8 cellular contexts compared by ENCODE assay signal in the genomic region with DNA sequence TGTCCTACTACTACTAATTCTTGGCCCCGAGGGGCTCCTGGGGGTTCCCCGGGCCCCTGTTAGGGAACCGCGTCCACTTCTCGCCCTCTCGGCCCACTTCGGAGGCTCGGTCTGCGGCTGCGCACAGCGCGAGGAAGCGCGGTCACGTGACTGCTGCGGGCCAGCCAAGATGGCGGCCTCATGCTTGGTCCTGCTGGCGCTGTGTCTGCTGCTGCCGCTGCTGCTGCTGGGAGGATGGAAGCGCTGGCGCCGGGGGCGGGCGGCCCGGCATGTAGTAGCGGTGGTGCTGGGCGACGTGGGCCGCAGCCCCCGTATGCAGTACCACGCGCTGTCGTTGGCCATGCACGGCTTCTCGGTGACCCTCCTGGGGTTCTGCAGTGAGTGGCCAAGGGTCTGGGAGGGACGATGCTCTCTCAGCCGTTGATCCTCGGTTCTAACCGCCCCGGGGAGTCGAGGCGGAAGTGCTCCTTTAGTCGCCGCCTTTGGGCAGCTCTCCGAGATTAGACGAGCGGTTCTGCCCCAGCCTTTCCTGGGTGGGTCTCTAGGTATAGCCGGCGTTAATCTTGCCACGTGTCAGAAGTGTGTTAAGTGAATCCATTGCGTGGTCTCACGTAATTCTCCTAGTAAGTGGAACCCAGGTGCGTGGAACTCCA. TPM values are rescaled to one million over a fixed set of nuclear protein-coding genes. Genes with fewer than 3 reads are reported as not detected.
A peak's percentile ranks its signal among the peaks of the same experiment; 100 is the strongest.
DNase-seq lines count a peak whose midpoint lies in the region; ATAC-seq and TF ChIP-seq lines count a peak whose summit lies in the region.

A gene with protein sequence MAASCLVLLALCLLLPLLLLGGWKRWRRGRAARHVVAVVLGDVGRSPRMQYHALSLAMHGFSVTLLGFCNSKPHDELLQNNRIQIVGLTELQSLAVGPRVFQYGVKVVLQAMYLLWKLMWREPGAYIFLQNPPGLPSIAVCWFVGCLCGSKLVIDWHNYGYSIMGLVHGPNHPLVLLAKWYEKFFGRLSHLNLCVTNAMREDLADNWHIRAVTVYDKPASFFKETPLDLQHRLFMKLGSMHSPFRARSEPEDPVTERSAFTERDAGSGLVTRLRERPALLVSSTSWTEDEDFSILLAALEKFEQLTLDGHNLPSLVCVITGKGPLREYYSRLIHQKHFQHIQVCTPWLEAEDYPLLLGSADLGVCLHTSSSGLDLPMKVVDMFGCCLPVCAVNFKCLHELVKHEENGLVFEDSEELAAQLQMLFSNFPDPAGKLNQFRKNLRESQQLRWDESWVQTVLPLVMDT (plus strand): TSS at position 163 of the 653 bp plus-strand sequence. CDS start 7 bp downstream, at position 170.

- H3K27ac Mint-ChIP-seq in GM23338, result peak within 1 kb of the TSS; percentile 95
- peak within 1 kb of the TSS; percentile 33 for H3K27ac Mint-ChIP-seq in neural progenitor cell

- H3K36me3 ChIP-seq in GM23338 (ENCODE audit: insufficient read depth) (no peaks in the 10 kb centered on the region; the same call in 1 of the 2 replicates), neural progenitor cell (no peaks in the 10 kb centered on the region)

- no peaks in the 10 kb centered on the region; the same call in 1 of the 2 replicates for H3F3A ChIP-seq in GM23338 (replicated peaks; ENCODE audit: low read depth)
- no peaks in the 10 kb centered on the region for H3F3A ChIP-seq in neural progenitor cell (ENCODE audit: low read depth)

- H3K27me3 ChIP-seq in GM23338 (ENCODE audit: insufficient read depth) (no peaks in the 10 kb centered on the region), neural progenitor cell (no peaks in the 10 kb centered on the region)

- peaks cover 35% of the 10 kb centered on the region for H3K79me2 ChIP-seq in GM23338 (replicated peaks; ENCODE audit: insufficient read depth)
- peaks cover 25% of the 10 kb centered on the region for H3K79me2 ChIP-seq in neural progenitor cell (ENCODE audit: low read depth)

- H3K4me1 ChIP-seq in GM23338 (ENCODE audit: insufficient read depth) (peaks cover 7% of the 10 kb centered on the region), neural progenitor cell (no peaks in the 10 kb centered on the region)

- H2AFZ ChIP-seq in GM23338 (peak within 1 kb of the TSS; percentile 97), neural progenitor cell (replicated peaks) (peak within 1 kb of the TSS; percentile 97)

- 0 out of 3 replicates have a peak, but pooled peaks cover 3% of the 10 kb centered on the region for H3K9me3 Mint-ChIP-seq in GM23338
- no peaks in the 10 kb centered on the region for H3K9me3 Mint-ChIP-seq in neural progenitor cell

- DNase-seq in EL (peak; percentile 83), GM23338 (ENCODE audit: low spot score) (peak; percentile 94), Kasumi-1 (lab: John Stamatoyannopoulos, UW) (peak; percentile 24 to 33), SHP77 (lab: John Stamatoyannopoulos, UW) (peak; percentile 48 to 84), activated gamma-delta T cell (lab: John Stamatoyannopoulos, UW) (peak; percentile 82), foreskin fibroblast (peak; percentile 78 to 95), neural progenitor cell (ENCODE audit: low spot score) (peak; percentile 93), stromal cell of bone marrow (ENCODE audit: low read depth) (peak; percentile 62)

- TF ChIP-seq CTCF in GM23338 (conservative IDR thresholded peaks at IDR 0.05; ENCODE audit: low read depth in 2 of 2) (no peak), foreskin fibroblast (IDR thresholded peaks at IDR 0.05; ENCODE audit: low read depth, low read length) (no peak), neural progenitor cell (IDR thresholded peaks at IDR 0.05) (no peak)

- H3K4me3 ChIP-seq in GM23338, result peak within 1 kb of the TSS; percentile 94
- peak within 1 kb of the TSS; percentile 75 to 85 for H3K4me3 ChIP-seq in foreskin fibroblast (ENCODE audit: low read depth in 1 of 2, low read length in 2 of 2)
- H3K4me3 ChIP-seq in neural progenitor cell, result peak within 1 kb of the TSS; percentile 83

- H3K9me3 ChIP-seq in neural progenitor cell (ENCODE audit: low read depth), result no peaks in the 10 kb centered on the region

- H4K20me1 ChIP-seq in GM23338 (replicated peaks; ENCODE audit: insufficient read depth), result no peaks in the 10 kb centered on the region; the same call in 1 of the 2 replicates
- H4K20me1 ChIP-seq in neural progenitor cell (ENCODE audit: low read depth), result no peaks in the 10 kb centered on the region

- ATAC-seq in GM23338, result peak; percentile 89

- H3K9ac ChIP-seq in neural progenitor cell, result peak within 1 kb of the TSS; percentile 66

- H3K4me1 Mint-ChIP-seq in GM23338 (peaks cover 18% of the 10 kb centered on the region), neural progenitor cell (peaks cover 11% of the 10 kb centered on the region)

- H3K4me2 ChIP-seq in GM23338 (peak within 1 kb of the TSS; percentile 97), neural progenitor cell (peak within 1 kb of the TSS; percentile 95)

- H3K4me3 Mint-ChIP-seq in GM23338 (peak within 1 kb of the TSS; percentile 96), neural progenitor cell (peak within 1 kb of the TSS; percentile 94)

- H3K27ac ChIP-seq in GM23338 (ENCODE audit: low read depth), result peak within 1 kb of the TSS; percentile 84
- H3K27ac ChIP-seq in neural progenitor cell, result no peak within 1 kb of the TSS

- H3K27me3 Mint-ChIP-seq in GM23338 (ENCODE audit: insufficient read depth, low read depth, poor library complexity), result peaks cover 16% of the 10 kb centered on the region
- H3K27me3 Mint-ChIP-seq in neural progenitor cell (ENCODE audit: insufficient read depth, low read depth), result peaks cover 2% of the 10 kb centered on the region

- H3K36me3 Mint-ChIP-seq in GM23338 (ENCODE audit: low read depth), result peaks cover 24% of the 10 kb centered on the region
- peaks cover 3% of the 10 kb centered on the region for H3K36me3 Mint-ChIP-seq in neural progenitor cell

- H3K9me2 ChIP-seq in GM23338 (ENCODE audit: insufficient read depth), result no peaks in the 10 kb centered on the region

TF ChIP-seq in GM23338, 12 proteins besides CTCF, POLR2A, EP300 and RAD21 (continues in another document):
- TF ChIP-seq EZH2 (IDR thresholded peaks at IDR 0.05; ENCODE audit: low read depth, unreplicated experiment) (no peak), JUNB (IDR thresholded peaks at IDR 0.05; ENCODE audit: unreplicated experiment) (no peak), EZH2phosphoT487 (IDR thresholded peaks at IDR 0.05; ENCODE audit: unreplicated experiment) (no peak)
- TF ChIP-seq, protein P1, sequence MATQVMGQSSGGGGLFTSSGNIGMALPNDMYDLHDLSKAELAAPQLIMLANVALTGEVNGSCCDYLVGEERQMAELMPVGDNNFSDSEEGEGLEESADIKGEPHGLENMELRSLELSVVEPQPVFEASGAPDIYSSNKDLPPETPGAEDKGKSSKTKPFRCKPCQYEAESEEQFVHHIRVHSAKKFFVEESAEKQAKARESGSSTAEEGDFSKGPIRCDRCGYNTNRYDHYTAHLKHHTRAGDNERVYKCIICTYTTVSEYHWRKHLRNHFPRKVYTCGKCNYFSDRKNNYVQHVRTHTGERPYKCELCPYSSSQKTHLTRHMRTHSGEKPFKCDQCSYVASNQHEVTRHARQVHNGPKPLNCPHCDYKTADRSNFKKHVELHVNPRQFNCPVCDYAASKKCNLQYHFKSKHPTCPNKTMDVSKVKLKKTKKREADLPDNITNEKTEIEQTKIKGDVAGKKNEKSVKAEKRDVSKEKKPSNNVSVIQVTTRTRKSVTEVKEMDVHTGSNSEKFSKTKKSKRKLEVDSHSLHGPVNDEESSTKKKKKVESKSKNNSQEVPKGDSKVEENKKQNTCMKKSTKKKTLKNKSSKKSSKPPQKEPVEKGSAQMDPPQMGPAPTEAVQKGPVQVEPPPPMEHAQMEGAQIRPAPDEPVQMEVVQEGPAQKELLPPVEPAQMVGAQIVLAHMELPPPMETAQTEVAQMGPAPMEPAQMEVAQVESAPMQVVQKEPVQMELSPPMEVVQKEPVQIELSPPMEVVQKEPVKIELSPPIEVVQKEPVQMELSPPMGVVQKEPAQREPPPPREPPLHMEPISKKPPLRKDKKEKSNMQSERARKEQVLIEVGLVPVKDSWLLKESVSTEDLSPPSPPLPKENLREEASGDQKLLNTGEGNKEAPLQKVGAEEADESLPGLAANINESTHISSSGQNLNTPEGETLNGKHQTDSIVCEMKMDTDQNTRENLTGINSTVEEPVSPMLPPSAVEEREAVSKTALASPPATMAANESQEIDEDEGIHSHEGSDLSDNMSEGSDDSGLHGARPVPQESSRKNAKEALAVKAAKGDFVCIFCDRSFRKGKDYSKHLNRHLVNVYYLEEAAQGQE (IDR thresholded peaks at IDR 0.05; ENCODE audit: unreplicated experiment), result no peak

RNA-seq across cellular contexts. Expression of the gene that starts here (rescaled TPM):
- 30.0 and 36.4 TPM in 2 replicates for total RNA-seq in GM23338 (2014; rRNA removed; shearing (Covaris generic))
- polyA plus RNA-seq in GM23338 (2016; fragmentation: Nextera tagmentation; extraction: Ambion mirVana), result 19.2 and 20.2 TPM in 2 replicates
- 6.1 and 12.5 TPM in 2 replicates for total RNA-seq in neural progenitor cell (ENCODE audit: low replicate concordance)

Comparison
In these comparisons a context has a peak if more than half of its experiments do, and no peak if none do; other contexts are left out.
1. DNase-seq: peak in every context shown above with its lines; median percentile 94 in GM23338; 93 in neural progenitor cell; 86 in foreskin fibroblast; 83 in EL; 82 in activated gamma-delta T cell; 66 in SHP77; 62 in stromal cell of bone marrow; 28 in Kasumi-1.